Comparison of ENCODE assay signal across 13 cellular contexts in the genomic region with DNA sequence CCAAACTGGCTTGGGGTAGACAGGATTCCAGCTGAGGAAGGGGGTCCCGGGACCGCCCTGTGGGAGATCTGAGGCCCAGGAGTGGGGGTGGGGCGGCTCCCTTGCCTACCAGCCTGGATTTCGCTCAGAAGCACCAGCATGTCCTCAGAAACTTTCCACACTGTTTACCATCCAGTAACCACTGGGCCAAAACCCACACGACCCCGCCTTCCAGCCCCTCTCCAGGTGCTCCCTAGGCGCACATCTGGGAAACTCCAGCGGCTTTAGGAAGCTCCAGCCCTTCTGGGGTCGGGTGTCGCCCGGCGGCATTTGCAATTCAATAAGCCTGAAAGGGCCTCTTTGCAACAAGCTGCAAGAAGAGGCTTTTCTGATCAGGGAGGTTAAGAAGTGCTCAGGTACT. TPM values are rescaled to one million over a fixed set of nuclear protein-coding genes. Genes with fewer than 3 reads are reported as not detected.
A peak's percentile ranks its signal among the peaks of the same experiment; 100 is the strongest.
DNase-seq lines count a peak whose midpoint lies in the region; ATAC-seq, FAIRE-seq and TF ChIP-seq lines count a peak whose summit lies in the region.
"Had no signal": no experiment of that assay in that cellular context is flagged by ENCODE, and none has a peak within 500 bp of the region (broad histone marks: within the 10 kb centered on the region; RNA-seq: fewer than 3 reads in every experiment).

No MANE protein-coding gene starts in this region.

- POLR2A ChIA-PET in H1 (lab: Charles Lee; ENCODE audit: partially characterized antibody) = interaction anchor here (0.7 to 4.2 kb wide), 8 partner anchors 8 to 145 kb away, joined by 3 to 23 read pairs (median 6); no protein-coding TSS in a partner anchor

- H3K27me3 Mint-ChIP-seq in T-helper 17 cell = peaks cover 69% of the 10 kb centered on the region

- peak overlapping the region in 2 of 4 experiments; percentile 21 to 41; a peak in 2 of 7 replicates for H3K9ac ChIP-seq in H1 (replicated peaks in 1 of 4; ENCODE audit: extremely low read depth in 1 of 4, low read depth in 3 of 4, low read length in 3 of 4)
- H3K9ac ChIP-seq: KMS-11 had no signal

- peaks cover 7 to 8% of the 10 kb centered on the region in 2 experiments for H4K20me1 ChIP-seq in H1 (replicated peaks in 1 of 2; ENCODE audit: control insufficient read depth in 1 of 2, insufficient read depth in 2 of 2, low read length in 2 of 2)

- peak overlapping the region; percentile 18 for H4K91ac ChIP-seq in H1 (replicated peaks; ENCODE audit: insufficient read length, low read length)

- no peak for DNase-seq in left ventricle myocardium inferior
- no peak for DNase-seq in left cardiac atrium
- peak; percentile 64 to 71 for DNase-seq in H1 (ENCODE audit: low read depth in 1 of 2, low spot score in 2 of 2)
- DNase-seq in T-helper 17 cell = no peak
- DNase-seq in GM12891 (ENCODE audit: insufficient read length, low spot score) = no peak
- DNase-seq in activated T-cell treated with anti-CD3 and anti-CD28 coated beads, Interleukin-2, amount 50 U/mL, for 48 hours = no peak
- DNase-seq: activated gamma-delta T cell, BE2C, dermis blood vessel endothelial cell had no signal

- H3K36me3 Mint-ChIP-seq in T-helper 17 cell (ENCODE audit: low read depth) = peaks cover 2% of the 10 kb centered on the region

- H2BK5ac ChIP-seq in H1 (ENCODE audit: low read depth, low read length) = no peak overlapping the region; the same call in 1 of the 2 replicates

- no peak overlapping the region for H3K14ac ChIP-seq in H1 (ENCODE audit: insufficient read length)

- H3K36me3 ChIP-seq in left ventricle myocardium inferior (no peaks in the 10 kb centered on the region), H1 (ENCODE audit: control insufficient read depth in 2 of 4, insufficient read depth in 4 of 4, low read length in 3 of 4) (no peaks in the 10 kb centered on the region), mesodermal cell (ENCODE audit: control insufficient read depth, insufficient read depth, low read length) (no peaks in the 10 kb centered on the region)
- H3K36me3 ChIP-seq: BE2C had no signal

- no peak overlapping the region for H3K27ac Mint-ChIP-seq in T-helper 17 cell

- TF ChIP-seq EP300 in H1 (IDR thresholded peaks at IDR 0.05; ENCODE audit: borderline replicate concordance in 1 of 2, low read depth in 2 of 2, low read length in 2 of 2) = 0 out of 3 replicates have a peak, but pooled peaks of 1 of the 2 experiments have one; percentile 34

- no peak for ATAC-seq in left cardiac atrium
- ATAC-seq in T-helper 17 cell = no peak
- ATAC-seq in HG03565 (IDR thresholded peaks at IDR 0.05; ENCODE audit: unreplicated experiment) = no peak
- ATAC-seq: activated CD4-positive, CD25-positive, alpha-beta regulatory T cell treated with anti-CD3 and anti-CD28 coated beads, Interleukin-2, amount 50 U/mL, for 24 hours had no signal

- TF ChIP-seq CTCF in left ventricle myocardium inferior (IDR thresholded peaks at IDR 0.05; ENCODE audit: borderline replicate concordance) (no peak), H1 (IDR thresholded peaks at IDR 0.05; ENCODE audit: control extremely low read depth in 1 of 3, insufficient read depth in 1 of 3, low read depth in 1 of 3, low read length in 3 of 3) (no peak)

- no peak overlapping the region for H3K27ac ChIP-seq in left ventricle myocardium inferior (replicated peaks)
- peak overlapping the region; percentile 40; the same call in 1 of the 2 replicates for H3K27ac ChIP-seq in H1 (ENCODE audit: low read depth, low read length)
- no peak overlapping the region for H3K27ac ChIP-seq in mesodermal cell (ENCODE audit: low read depth, low read length, severe bottlenecking)
- H3K27ac ChIP-seq: KMS-11 had no signal

- H3K4me2 ChIP-seq in H1 (ENCODE audit: insufficient read depth in 1 of 2, low read depth in 2 of 2, low read length in 2 of 2) = peak overlapping the region; percentile 87 to 99
- H3K4me2 ChIP-seq: KMS-11 had no signal

- no peaks in the 10 kb centered on the region for H3K79me1 ChIP-seq in H1 (ENCODE audit: low read depth, low read length)

- no peak overlapping the region for H3K56ac ChIP-seq in H1 (replicated peaks; ENCODE audit: insufficient read length, low read depth, low read length)

- H3K27me3 ChIP-seq in left ventricle myocardium inferior (ENCODE audit: low read depth) (peaks cover 87% of the 10 kb centered on the region), H1 (replicated peaks in 1 of 4; ENCODE audit: control insufficient read depth in 3 of 4, extremely low read depth in 1 of 4, insufficient read depth in 3 of 4, low read length in 3 of 4) (peaks cover 22 to 59% (median 49%) of the 10 kb centered on the region in 4 experiments)

- TF ChIP-seq RAD21 in H1 (IDR thresholded peaks at IDR 0.05 in 1 of 2, conservative IDR thresholded peaks at IDR 0.05 in 1 of 2; ENCODE audit: low read depth in 2 of 2, low read length in 2 of 2) = no peak

- 0 out of 2 replicates have a peak overlapping the region, but pooled peaks have one; percentile 17 for H4K8ac ChIP-seq in H1 (ENCODE audit: extremely low read depth, insufficient read depth, low read length)

- peaks cover 12% of the 10 kb centered on the region for H3K4me1 Mint-ChIP-seq in T-helper 17 cell

- no peak overlapping the region; the same call in 1 of the 2 replicates for H2AK5ac ChIP-seq in H1 (ENCODE audit: low read depth, low read length)

- CTCF ChIA-PET in H1 (lab: Charles Lee; ENCODE audit: partially characterized antibody) = interaction anchor here (1.0 to 9.1 kb wide), 6 partner anchors 9 to 150 kb away, joined by 3 to 71 read pairs (median 22); no protein-coding TSS in a partner anchor

- intact Hi-C loops in left ventricle myocardium inferior (cut with micrococcal nuclease) = no loop called here
- intact Hi-C loops in left cardiac atrium (cut with DNase I) = loop anchor here in 1 of 2 donors (10.0 kb wide), 1 partner anchor 87 kb away; no protein-coding TSS in a partner anchor

- peaks cover 0 to 41% of the 10 kb centered on the region in 2 experiments; a peak in 3 of 4 replicates for H3K79me2 ChIP-seq in H1 (ENCODE audit: control insufficient read depth in 1 of 2, insufficient read depth in 2 of 2, low read length in 2 of 2)

- peak overlapping the region; percentile 60; the same call in 1 of the 2 replicates for H3K18ac ChIP-seq in H1 (ENCODE audit: extremely low read depth, low read length)

- peak overlapping the region; percentile 18 for H2BK120ac ChIP-seq in H1 (replicated peaks; ENCODE audit: low read depth, low read length)

- no peak overlapping the region for H2AFZ ChIP-seq in H1 (ENCODE audit: low read length)

- H3K4me3 ChIP-seq in left ventricle myocardium inferior (peak overlapping the region; percentile 57), H1 (ENCODE audit: extremely low read depth in 1 of 4, insufficient read depth in 2 of 4, low read depth in 3 of 4, low read length in 4 of 4) (peak overlapping the region; percentile 30 to 63 (median 52); a peak in 7 of 8 replicates), mesodermal cell (ENCODE audit: extremely low read depth, insufficient read depth, low read length, poor library complexity, severe bottlenecking) (peak overlapping the region; percentile 19)

- no peak overlapping the region for H2BK12ac ChIP-seq in H1 (ENCODE audit: low read depth, low read length)

- H3K4ac ChIP-seq in H1 (replicated peaks; ENCODE audit: insufficient read length, low read depth, low read length) = no peak overlapping the region

- peak in 1 of 2 experiments; percentile 45; a peak in 2 of 3 replicates for TF ChIP-seq POLR2A in H1 (IDR thresholded peaks at IDR 0.05; ENCODE audit: control extremely low read depth in 1 of 2, low read depth in 2 of 2, low read length in 2 of 2)
- TF ChIP-seq POLR2A in GM12891 (IDR thresholded peaks at IDR 0.05; ENCODE audit: low read depth, low read length) = no peak

- H2BK15ac ChIP-seq in H1 (ENCODE audit: low read length) = 0 out of 2 replicates have a peak overlapping the region, but pooled peaks have one; percentile 88

- 0% methylated on average over 12 of the region's 12 CpGs; no CpG with 5 or more reads in 1 of the 2 experiments for WGBS in H1 (ENCODE audit: extremely low coverage in 1 of 2, insufficient coverage in 1 of 2, insufficient read length in 1 of 2, insufficient replicate concordance in 2 of 2, low coverage in 1 of 2, low lambda C conversion rate in 2 of 2, missing lambda C conversion rate in 1 of 2), 2 experiments
- WGBS in mesodermal cell (ENCODE audit: insufficient coverage in 2 of 2), 2 experiments = 0 to 9% methylated on average over 4 to 12 of the region's 12 CpGs

- H3K9me3 ChIP-seq in left ventricle myocardium inferior (replicated peaks) = no peaks in the 10 kb centered on the region
- no peaks in the 10 kb centered on the region for H3K9me3 ChIP-seq in H1 (ENCODE audit: insufficient read depth in 2 of 2, low read depth in 1 of 2, low read length in 1 of 2)
- no peaks in the 10 kb centered on the region for H3K9me3 ChIP-seq in mesodermal cell (ENCODE audit: control insufficient read depth, low read length)
- no peaks in the 10 kb centered on the region for H3K9me3 ChIP-seq in T-helper 17 cell (ENCODE audit: control insufficient read depth, low read length, poor library complexity, severe bottlenecking)
- H3K9me3 ChIP-seq: BE2C had no signal

- no peak overlapping the region for H3K23ac ChIP-seq in H1 (ENCODE audit: insufficient read length)

- H3K4me1 ChIP-seq in left ventricle myocardium inferior (peaks cover 27% of the 10 kb centered on the region), H1 (replicated peaks in 1 of 4; ENCODE audit: control insufficient read depth in 3 of 4, insufficient read depth in 4 of 4, low read length in 3 of 4) (peaks cover 31 to 54% (median 35%) of the 10 kb centered on the region in 4 experiments), mesodermal cell (ENCODE audit: control insufficient read depth, insufficient read depth, low read length, poor library complexity, severe bottlenecking) (peaks cover 25% of the 10 kb centered on the region)
- H3K4me1 ChIP-seq: BE2C had no signal

- no peak overlapping the region for H3K4me3 Mint-ChIP-seq in T-helper 17 cell

- 0 out of 2 replicates have a peak overlapping the region, but pooled peaks have one; percentile 86 for H2BK20ac ChIP-seq in H1 (ENCODE audit: low read length)

- H4K5ac ChIP-seq in H1 (ENCODE audit: insufficient read length, low read depth, low read length) = peak overlapping the region; percentile 3

- FAIRE-seq in H1 (lab: Jason Lieb, UNC) = peak; percentile 45
- no peak for FAIRE-seq in GM12891 (lab: Jason Lieb, UNC)

- H3K23me2 ChIP-seq in H1 (ENCODE audit: low read depth, low read length) = peaks cover 20% of the 10 kb centered on the region

RNA-seq across cellular contexts. Expression of a gene that starts 4.6 kb away (rescaled TPM):
- total RNA-seq in left ventricle myocardium inferior = 0.11 TPM
- 1 to 10 TPM; 2.7 to 3.0 TPM for total RNA-seq in left cardiac atrium
- 4.5 and 5.6 TPM in 2 replicates for total RNA-seq in H1 (2021; fragmentation: NEBNext Ultra II Directional; extraction: Animal tissue kit (Norgen Biotek cat#: 25700))
- 2.7 and 4.5 TPM in 2 replicates for polyA plus RNA-seq in H1 (2011; rRNA removed)
- 2.8 TPM for polyA plus RNA-seq in H1 (2011; cell fraction: cytosol; rRNA removed)
- polyA plus RNA-seq in H1 (2011; cell fraction: nucleus; rRNA removed) = 4.9 TPM
- polyA plus RNA-seq in H1 (2012, experiment 1 of 2) = 2.6 to 5.4 TPM (median 5.1 TPM) in 4 replicates
- 4.1 TPM for polyA plus RNA-seq in H1 (2012, experiment 2 of 2)
- 1.8 TPM for polyA plus RNA-seq in H1 (2013, experiment 1 of 2)
- polyA plus RNA-seq in H1 (2013, experiment 2 of 2) = 1.7 TPM
- 2.7 and 3.5 TPM in 2 replicates for polyA minus RNA-seq in H1 (2011; rRNA and poly(A)+ RNA removed)
- polyA minus RNA-seq in H1 (2011; cell fraction: cytosol; rRNA and poly(A)+ RNA removed) = 3.4 TPM
- 3.7 TPM for polyA minus RNA-seq in H1 (2011; cell fraction: nucleus; rRNA and poly(A)+ RNA removed)
- 2.2 TPM for polyA plus RNA-seq in mesodermal cell (2013, experiment 1 of 2)
- 1.3 TPM for polyA plus RNA-seq in mesodermal cell (2013, experiment 2 of 2)
- total RNA-seq in T-helper 17 cell = under 1 TPM; 0.37 to 0.50 TPM
- polyA plus RNA-seq in GM12891 (2012; ENCODE audit: low read depth, missing spikeins) = 0.10 TPM

Comparison
In these comparisons a context has a peak if more than half of its experiments do, and no peak if none do; other contexts are left out.
1. DNase-seq: peak in H1 (2 of 2); none in left ventricle myocardium inferior (single experiment), left cardiac atrium (single experiment), T-helper 17 cell (0 of 3), GM12891 (single experiment) and activated T-cell treated with anti-CD3 and anti-CD28 coated beads, Interleukin-2, amount 50 U/mL, for 48 hours (0 of 2).
2. Peak in every context shown above with its lines, with median percentiles within 50 percentile points of each other: H3K4me3 ChIP-seq.